Comparison of ENCODE assay signal across 14 cellular contexts in the genomic region with DNA sequence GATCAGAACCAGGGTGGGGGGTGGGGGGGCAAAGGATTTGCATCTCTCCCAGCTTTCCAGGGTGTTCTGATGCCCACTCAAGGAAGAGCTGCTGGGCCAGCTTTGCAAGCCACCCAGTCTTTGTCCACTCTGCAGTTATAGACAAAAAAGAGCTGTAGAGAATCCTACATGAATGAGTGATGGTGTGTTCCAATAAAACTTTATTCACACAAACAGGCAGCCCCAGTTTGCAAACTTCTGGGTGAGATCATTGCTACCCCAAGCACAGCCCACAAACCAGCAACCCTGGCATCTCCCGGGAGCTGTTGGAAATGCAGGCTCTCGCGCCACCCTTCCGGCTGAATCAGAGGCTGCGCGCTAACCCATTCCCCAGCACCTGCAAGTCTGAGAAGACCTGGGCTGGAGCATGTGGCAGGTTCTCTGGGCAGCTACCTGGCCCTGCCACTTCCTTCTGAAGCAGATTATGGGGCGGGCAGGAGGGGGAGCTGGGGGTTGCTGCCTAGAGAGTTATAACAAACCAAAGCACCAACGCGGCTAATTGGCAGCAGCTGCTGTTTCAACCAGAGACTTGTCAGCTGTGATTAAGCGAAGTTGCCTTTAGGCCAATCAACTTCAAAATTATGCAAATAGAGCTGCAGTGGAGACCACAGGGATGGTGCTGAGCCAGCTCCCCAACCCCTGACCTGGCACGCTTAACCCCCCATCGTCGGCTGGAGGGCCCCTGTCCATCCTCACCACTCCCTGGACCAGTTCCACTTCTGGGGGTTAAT. TPM values are rescaled to one million over a fixed set of nuclear protein-coding genes. Genes with fewer than 3 reads are reported as not detected.
"Had no signal": no experiment of that assay in that cellular context is flagged by ENCODE, and none has a peak within 500 bp of the region (broad histone marks: within the 10 kb centered on the region; RNA-seq: fewer than 3 reads in every experiment).

No MANE protein-coding gene starts in this region.

- H3K4me3 ChIP-seq: body of pancreas, right atrium auricular region, thyroid gland, vagina had no signal

- H3K27ac ChIP-seq: body of pancreas, neutrophil, right atrium auricular region, thyroid gland, vagina, VCaP had no signal

- H3K9me3 ChIP-seq: body of pancreas, neutrophil, right atrium auricular region, thyroid gland, vagina had no signal

- H3K4me1 ChIP-seq: body of pancreas, right atrium auricular region, thyroid gland had no signal

- H3K27me3 ChIP-seq: body of pancreas, neutrophil, right atrium auricular region, thyroid gland, vagina had no signal

- ATAC-seq: body of pancreas; naive thymus-derived CD4-positive, alpha-beta T cell had no signal

- H3K36me3 ChIP-seq: neutrophil, right atrium auricular region, thyroid gland, vagina had no signal

- DNase-seq: activated naive CD4-positive, alpha-beta T cell treated with anti-CD3 and anti-CD28 coated beads for 36 hours; body of pancreas; cortex of kidney; effector memory CD4-positive, alpha-beta T cell; naive thymus-derived CD4-positive, alpha-beta T cell; small intestine; T-helper 9 cell; thyroid gland had no signal

RNA-seq across cellular contexts. Expression of a gene that starts 3.8 kb away (rescaled TPM):
- total RNA-seq: activated naive CD4-positive, alpha-beta T cell treated with anti-CD3 and anti-CD28 coated beads for 36 hours; epithelial cell of proximal tubule; mononuclear cell; naive thymus-derived CD4-positive, alpha-beta T cell had no signal
- polyA plus RNA-seq: naive thymus-derived CD4-positive, alpha-beta T cell had no signal
